2 cellular contexts compared by ENCODE assay signal in genomic region chr6:84718421-84718955, GRCh38. TPM values are rescaled to one million over a fixed set of nuclear protein-coding genes. Genes with fewer than 3 reads are reported as not detected.
"Had no signal": no experiment of that assay in that cellular context is flagged by ENCODE, and none has a peak within 500 bp of the region (broad histone marks: within the 10 kb centered on the region; RNA-seq: fewer than 3 reads in every experiment).

No MANE protein-coding gene starts in this region.

RNA-seq across cellular contexts. Expression of gene TBX18, which starts 45.9 kb away (rescaled TPM):
- total RNA-seq: HepG2 had no signal
- polyA plus RNA-seq: HepG2, IgD-negative memory B cell had no signal
